In the genomic region with DNA sequence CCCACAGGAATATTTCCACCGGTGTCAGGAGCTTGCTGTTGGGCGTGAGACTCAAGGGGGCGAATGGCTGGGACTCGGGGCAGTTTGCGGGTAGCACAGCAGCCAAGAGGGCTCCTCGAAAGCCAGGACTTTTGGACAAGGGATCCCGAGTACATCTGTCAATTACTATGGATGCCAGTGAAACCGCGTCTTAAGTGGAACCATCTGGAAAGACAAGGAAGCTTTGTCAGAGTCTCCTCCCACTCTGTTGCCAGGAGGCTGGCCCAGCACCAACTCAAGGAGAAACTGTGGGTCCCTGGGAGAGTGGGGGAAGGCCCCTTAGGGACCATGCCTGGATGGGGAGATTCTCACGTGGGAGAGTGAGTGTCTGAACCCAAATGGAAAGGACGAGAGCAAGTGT, we compare ENCODE assay signal across 22 cellular contexts. TPM values are rescaled to one million over a fixed set of nuclear protein-coding genes. Genes with fewer than 3 reads are reported as not detected.
A peak's percentile ranks its signal among the peaks of the same experiment; 100 is the strongest.
DNase-seq lines count a peak whose midpoint lies in the region; ATAC-seq lines count a peak whose summit lies in the region.
"Had no signal": no experiment of that assay in that cellular context is flagged by ENCODE, and none has a peak within 500 bp of the region (broad histone marks: within the 10 kb centered on the region; RNA-seq: fewer than 3 reads in every experiment).

No MANE protein-coding gene starts in this region.

- H3K9me3 ChIP-seq in T-helper 17 cell (ENCODE audit: control insufficient read depth, low read length, poor library complexity, severe bottlenecking) = no peaks in the 10 kb centered on the region

- H3K4me3 Mint-ChIP-seq in T-helper 17 cell = no peak overlapping the region
- H3K4me3 Mint-ChIP-seq: CD8-positive, alpha-beta T cell; GM23338; T-helper 1 cell treated with Interleukin-12 subunit alpha and Interleukin-12 subunit beta and Interleukin-4 antibody, amounts not matched to agents 30 μg/mL and 1 μg/mL, for 36 hours had no signal

- no peaks in the 10 kb centered on the region for H3K4me1 Mint-ChIP-seq in T-helper 17 cell

- ATAC-seq in Right ventricle myocardium inferior (no peak), T-helper 17 cell (no peak), HG02623 (IDR thresholded peaks at IDR 0.05; ENCODE audit: unreplicated experiment) (no peak)
- ATAC-seq: CD8-positive, alpha-beta T cell; GM23338; HCT116 had no signal

- intact Hi-C loops in Right ventricle myocardium inferior (cut with DNase I) = no loop called here

- DNase-seq in EH (ENCODE audit: low read depth) (peak; percentile 23), RPMI7951 (ENCODE audit: low read depth) (peak; percentile 87), fibroblast of gingiva (ENCODE audit: low read depth) (peak; percentile 52), stromal cell of bone marrow (ENCODE audit: low read depth) (peak; percentile 23), Right ventricle myocardium inferior (ENCODE audit: missing footprints) (no peak), T-helper 17 cell (no peak)
- DNase-seq: DMS79, MV-4-11, NCI-H187, NCI-H2107, NCI-H2227 treated with DMSO at 0.1 percent for 48 hours, NCI-H510A treated with DMSO at 0.1 percent for 48 hours, NCI-H774, RPMI8226, SIG-M5 had no signal

- H3K27ac Mint-ChIP-seq in T-helper 17 cell = no peak overlapping the region
- H3K27ac Mint-ChIP-seq: CD8-positive, alpha-beta T cell; GM23338; T-helper 1 cell treated with Interleukin-12 subunit alpha and Interleukin-12 subunit beta and Interleukin-4 antibody, amounts not matched to agents 30 μg/mL and 1 μg/mL, for 36 hours had no signal

- no peaks in the 10 kb centered on the region for H3K36me3 Mint-ChIP-seq in T-helper 17 cell (ENCODE audit: low read depth)
- H3K36me3 Mint-ChIP-seq: CD8-positive, alpha-beta T cell had no signal

- H3K27me3 Mint-ChIP-seq in T-helper 17 cell = peaks cover 24% of the 10 kb centered on the region

RNA-seq across cellular contexts. Expression of gene C10orf143, which starts 57.1 kb away (rescaled TPM):
- total RNA-seq in RPMI7951 (2014; rRNA removed; shearing (Covaris generic)) = 0.24 TPM in 1 of 2 replicates, not detected in the other
- total RNA-seq in Right ventricle myocardium inferior (1.4 TPM), T-helper 17 cell (1 to 10 TPM; 5.0 to 5.5 TPM)
- total RNA-seq: G401, HT-29 had no signal

Comparison
In these comparisons a context has a peak if more than half of its experiments do, and no peak if none do; other contexts are left out.
1. DNase-seq: peak in EH (single experiment), RPMI7951 (single experiment), fibroblast of gingiva (single experiment) and stromal cell of bone marrow (single experiment); none in Right ventricle myocardium inferior (single experiment) and T-helper 17 cell (0 of 3).